25 cellular contexts compared by ENCODE assay signal in the genomic region with DNA sequence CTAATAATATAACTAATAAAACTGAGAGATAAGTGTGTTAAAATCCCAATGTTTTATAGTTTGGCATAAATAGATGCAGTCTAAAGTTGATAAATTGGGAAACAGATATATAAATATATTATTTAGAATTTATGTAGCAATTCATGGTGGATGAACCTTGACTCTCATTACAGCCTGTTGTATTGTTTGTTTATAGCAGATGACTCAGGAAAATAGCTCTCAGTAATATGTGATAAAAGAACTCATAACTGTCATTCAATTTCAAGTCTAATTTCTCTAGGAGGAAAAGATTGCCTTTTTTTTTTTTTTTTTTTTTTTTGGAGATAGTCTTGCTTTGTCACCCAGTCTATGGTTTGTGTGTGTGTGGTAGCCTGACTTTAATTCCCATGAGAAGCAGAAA.
DNase-seq lines count a peak whose midpoint lies in the region; ATAC-seq, FAIRE-seq and TF ChIP-seq lines count a peak whose summit lies in the region.
"Had no signal": no experiment of that assay in that cellular context is flagged by ENCODE, and none has a peak within 500 bp of the region (broad histone marks: within the 10 kb centered on the region; RNA-seq: fewer than 3 reads in every experiment).

No MANE protein-coding gene starts in this region.

- H2AFZ ChIP-seq in PC-3 (ENCODE audit: low read length), result no peak overlapping the region

- no peak overlapping the region for H3K4me3 ChIP-seq in PC-3 (ENCODE audit: low read length)
- no peak overlapping the region for H3K4me3 ChIP-seq in small intestine (ENCODE audit: low read depth in 1 of 2, low read length in 2 of 2)
- no peak overlapping the region for H3K4me3 ChIP-seq in left ventricle myocardium inferior
- H3K4me3 ChIP-seq: BLaER1, GM12878 had no signal

- H3K36me3 ChIP-seq in PC-3 (ENCODE audit: low read depth, low read length) (no peaks in the 10 kb centered on the region), small intestine (ENCODE audit: control insufficient read depth in 2 of 2, insufficient read depth in 2 of 2, low read length in 2 of 2) (no peaks in the 10 kb centered on the region), left ventricle myocardium inferior (no peaks in the 10 kb centered on the region)
- H3K36me3 ChIP-seq: BE2C, BLaER1 had no signal

- H3K79me2 ChIP-seq in PC-3 (ENCODE audit: low read length), result no peaks in the 10 kb centered on the region

- no peaks in the 10 kb centered on the region for H4K20me1 ChIP-seq in PC-3 (ENCODE audit: low read length)
- H4K20me1 ChIP-seq: BLaER1 had no signal

- ATAC-seq in PC-3, result peak; percentile 86
- peak; percentile 52 for ATAC-seq in left colon
- ATAC-seq: GM12878 had no signal

- intact Hi-C loops in PC-3 (cut with micrococcal nuclease) (no loop called here), left colon (cut with DNase I, micrococcal nuclease) (no loop called here), left ventricle myocardium inferior (cut with micrococcal nuclease) (no loop called here)

- peak overlapping the region; percentile 66 for H3K4me2 ChIP-seq in PC-3 (ENCODE audit: low read length)
- H3K4me2 ChIP-seq: BLaER1 had no signal

- TF ChIP-seq CTCF in PC-3 (conservative IDR thresholded peaks at IDR 0.05; ENCODE audit: low read depth, low read length) (no peak), left ventricle myocardium inferior (IDR thresholded peaks at IDR 0.05; ENCODE audit: borderline replicate concordance) (no peak)

- H3K9me3 ChIP-seq in PC-3 (ENCODE audit: low read length), result no peaks in the 10 kb centered on the region
- no peaks in the 10 kb centered on the region for H3K9me3 ChIP-seq in small intestine (ENCODE audit: control insufficient read depth, low read depth)
- H3K9me3 ChIP-seq in left ventricle myocardium inferior (replicated peaks), result peaks cover 17% of the 10 kb centered on the region
- H3K9me3 ChIP-seq: BE2C had no signal

- FAIRE-seq in small intestine (lab: Jason Lieb, UNC), result no peak
- FAIRE-seq: G401.6, GM12878, GM12892, GM19239 had no signal

- BruUV-seq in PC-3 (replicated peaks; lab: Mats Ljungman, UMichigan), result no TSS peak

- H3F3A ChIP-seq in PC-3 (ENCODE audit: low read length, unreplicated experiment), result no peaks in the 10 kb centered on the region

- POLR2A ChIA-PET in PC-3 (lab: Charles Lee; ENCODE audit: unreplicated experiment), result no interaction called here

- H3K4me1 ChIP-seq in PC-3 (ENCODE audit: insufficient read depth, low read length) (peaks cover 16% of the 10 kb centered on the region), small intestine (ENCODE audit: control insufficient read depth in 2 of 2, insufficient read depth in 1 of 2, low read depth in 1 of 2, low read length in 1 of 2) (no peaks in the 10 kb centered on the region), left ventricle myocardium inferior (no peaks in the 10 kb centered on the region)
- H3K4me1 ChIP-seq: BE2C, BLaER1 had no signal

- CTCF ChIA-PET in PC-3 (lab: Charles Lee), result interaction anchor here (0.6 kb wide), 1 partner anchor 375 kb away, joined by 7 read pairs; no protein-coding TSS in a partner anchor

- H3K9ac ChIP-seq in PC-3 (ENCODE audit: low read length), result 0 out of 2 replicates have a peak overlapping the region, but pooled peaks have one; percentile 5
- H3K9ac ChIP-seq: BLaER1 had no signal

- H3K27me3 ChIP-seq in PC-3 (ENCODE audit: low read length) (no peaks in the 10 kb centered on the region), small intestine (ENCODE audit: control insufficient read depth in 2 of 2, insufficient read depth in 2 of 2, low read length in 2 of 2) (no peaks in the 10 kb centered on the region), left ventricle myocardium inferior (ENCODE audit: low read depth) (no peaks in the 10 kb centered on the region)
- H3K27me3 ChIP-seq: BE2C, BLaER1 had no signal

- H3K27ac ChIP-seq in PC-3 (ENCODE audit: low read length), result peak overlapping the region; percentile 54
- no peak overlapping the region for H3K27ac ChIP-seq in small intestine (ENCODE audit: low read depth in 1 of 2, low read length in 1 of 2)
- no peak overlapping the region for H3K27ac ChIP-seq in left ventricle myocardium inferior (replicated peaks)
- H3K27ac ChIP-seq: 22Rv1, BLaER1 had no signal

- DNase-seq in DMS53 (lab: John Stamatoyannopoulos, UW), result peak; percentile 29
- DNase-seq in DMS53 treated with DMSO at 0.1 percent for 48 hours (lab: John Stamatoyannopoulos, UW; ENCODE audit: unreplicated experiment), result no peak
- DNase-seq in PC-3, result peak; percentile 56
- no peak for DNase-seq in left colon
- peak; percentile 44 for DNase-seq in small intestine
- DNase-seq in GM19240 (ENCODE audit: insufficient read length, low spot score), result no peak
- no peak for DNase-seq in left ventricle myocardium inferior
- DNase-seq in NCI-H2171 treated with DMSO at 0.1 percent for 48 hours (lab: John Stamatoyannopoulos, UW), result no peak
- DNase-seq: ACHN; BE2C; C1 segment of cervical spinal cord; CD4-positive, alpha-beta memory T cell; CD4-positive, CD25-positive, alpha-beta regulatory T cell; CD8-positive, alpha-beta memory T cell; COR-L47; DMS 273 treated with DMSO at 0.1 percent for 48 hours; DMS153; DMS79; DND-41 had no signal

- H3K9me2 ChIP-seq in PC-3 (replicated peaks; ENCODE audit: low read length), result no peaks in the 10 kb centered on the region

Comparison
In these comparisons a context has a peak if more than half of its experiments do, and no peak if none do; other contexts are left out.
1. DNase-seq: peak in DMS53 (single experiment), PC-3 (single experiment) and small intestine (single experiment); none in DMS53 treated with DMSO at 0.1 percent for 48 hours (single experiment), left colon (0 of 2), GM19240 (single experiment), left ventricle myocardium inferior (single experiment) and NCI-H2171 treated with DMSO at 0.1 percent for 48 hours (single experiment).